ENCODE assay signal across 24 cellular contexts in the genomic region with DNA sequence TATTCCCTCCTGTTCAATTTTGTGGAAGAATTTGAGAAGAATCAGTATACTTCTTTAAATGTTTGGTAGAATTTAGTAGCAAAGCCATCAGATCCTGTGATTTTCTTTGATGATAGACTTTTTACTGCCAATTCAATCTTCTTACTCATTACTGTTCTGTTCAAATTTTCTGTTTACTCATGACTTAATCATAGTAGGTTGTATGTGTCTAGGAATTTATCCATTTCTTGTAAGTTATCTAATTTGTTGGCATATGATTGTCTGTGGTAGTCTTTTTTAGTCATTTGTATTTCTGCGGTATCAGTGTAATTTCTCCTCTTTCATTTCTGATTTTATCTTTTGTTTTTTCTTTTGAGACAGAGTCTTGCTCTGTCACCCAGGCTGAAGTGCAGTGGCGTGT.
"Had no signal": no experiment of that assay in that cellular context is flagged by ENCODE, and none has a peak within 500 bp of the region (broad histone marks: within the 10 kb centered on the region; RNA-seq: fewer than 3 reads in every experiment).

No MANE protein-coding gene starts in this region.

- H3K27ac ChIP-seq: adrenal gland, gastrocnemius medialis, ovary, prostate gland, spleen had no signal

- H3K9me3 ChIP-seq: adrenal gland, ascending aorta, gastrocnemius medialis, ovary, prostate gland, tibial artery had no signal

- H3K27ac Mint-ChIP-seq: activated B cell treated with CpG ODN at 0.5 μM for 24 hours; activated CD4-positive, alpha-beta memory T cell treated with anti-CD3 and anti-CD28 coated beads, Interleukin-2, amount 10 ng/mL, durations not matched to agents 7 days and 5 days; activated naive CD4-positive, alpha-beta T cell treated with anti-CD3 and anti-CD28 coated beads, Interleukin-2, amount 50 U/mL, for 72 hours; activated T-helper 1 cell treated with anti-CD3 and anti-CD28 coated beads, Interleukin-12 subunit alpha, Interleukin-12 subunit beta, Interleukin-2, Interleukin-4 antibody, amounts not matched to agents 30 ng/mL and 10 ng/mL and 1 ng/mL, durations not matched to agents 14 hours and 24 hours and 36 hours; natural killer cell; stimulated activated naive CD8-positive, alpha-beta T cell treated with anti-CD3 and anti-CD28 coated beads, Interleukin-15, Interleukin-2, amounts not matched to agents 100 ng/mL and 50 ng/mL, for 24 hours; T-helper 1 cell treated with Interleukin-12 subunit alpha and Interleukin-12 subunit beta and Interleukin-4 antibody, amounts not matched to agents 30 μg/mL and 1 μg/mL, for 36 hours had no signal

- H3K4me1 ChIP-seq: adrenal gland, gastrocnemius medialis, prostate gland, spleen had no signal

- H3K4me1 Mint-ChIP-seq: activated B cell treated with CpG ODN at 0.5 μM for 24 hours, natural killer cell had no signal

- H3K36me3 ChIP-seq: adrenal gland, gastrocnemius medialis, ovary, prostate gland, spleen, tibial artery had no signal

- H3K4me3 Mint-ChIP-seq: activated B cell treated with CpG ODN at 0.5 μM for 24 hours; activated CD4-positive, alpha-beta memory T cell treated with anti-CD3 and anti-CD28 coated beads, Interleukin-2, amount 10 ng/mL, durations not matched to agents 7 days and 5 days; activated T-helper 1 cell treated with anti-CD3 and anti-CD28 coated beads, Interleukin-12 subunit alpha, Interleukin-12 subunit beta, Interleukin-2, Interleukin-4 antibody, amounts not matched to agents 30 ng/mL and 10 ng/mL and 1 ng/mL, durations not matched to agents 14 hours and 24 hours and 36 hours; natural killer cell; stimulated activated naive CD8-positive, alpha-beta T cell treated with anti-CD3 and anti-CD28 coated beads, Interleukin-15, Interleukin-2, amounts not matched to agents 100 ng/mL and 50 ng/mL, for 24 hours; T-helper 1 cell treated with Interleukin-12 subunit alpha and Interleukin-12 subunit beta and Interleukin-4 antibody, amounts not matched to agents 30 μg/mL and 1 μg/mL, for 36 hours had no signal

- DNase-seq: activated B cell treated with CpG ODN at 0.5 μM for 24 hours; activated CD4-positive, alpha-beta memory T cell treated with anti-CD3 and anti-CD28 coated beads, Interleukin-2, amount 10 ng/mL, durations not matched to agents 7 days and 5 days; adrenal gland; cerebellar nuclear complex; cortex of kidney; gastrocnemius medialis; head of caudate nucleus; left ventricle myocardium superior; midbrain; natural killer cell; ovary; spleen; stimulated activated CD4-positive, alpha-beta T cell treated with anti-CD3 and anti-CD28 coated beads, Interleukin-4, amount 100 ng/mL, for 4 hours; substantia nigra; T1000; tibial artery had no signal

- H3K27me3 ChIP-seq: adrenal gland, ascending aorta, gastrocnemius medialis, ovary, tibial artery had no signal

- H3K36me3 Mint-ChIP-seq: activated naive CD4-positive, alpha-beta T cell treated with anti-CD3 and anti-CD28 coated beads, Interleukin-2, amount 50 U/mL, for 72 hours; natural killer cell had no signal

- ATAC-seq: gastrocnemius medialis, left ventricle myocardium superior, natural killer cell had no signal

- FAIRE-seq: endometrium, islet of Langerhans had no signal

- H3K4me3 ChIP-seq: adrenal gland, ascending aorta, gastrocnemius medialis, ovary, prostate gland, spleen, tibial artery had no signal
